27 cellular contexts compared by ENCODE assay signal in genomic region chr12:7078163-7078562, GRCh38. TPM values are rescaled to one million over a fixed set of nuclear protein-coding genes. Genes with fewer than 3 reads are reported as not detected.
A peak's percentile ranks its signal among the peaks of the same experiment; 100 is the strongest.
DNase-seq lines count a peak whose midpoint lies in the region; FAIRE-seq and TF ChIP-seq lines count a peak whose summit lies in the region.
"Had no signal": no experiment of that assay in that cellular context is flagged by ENCODE, and none has a peak within 500 bp of the region (broad histone marks: within the 10 kb centered on the region; RNA-seq: fewer than 3 reads in every experiment).

No MANE protein-coding gene starts in this region.

- no peak for DNase-seq in OCI-LY7 (ENCODE audit: low spot score)
- DNase-seq in keratinocyte (ENCODE audit: low read depth, low spot score): no peak
- no peak for DNase-seq in GM19240 (ENCODE audit: insufficient read length, low spot score)
- DNase-seq in KG1 (lab: John Stamatoyannopoulos, UW): no peak
- no peak for DNase-seq in osteocyte (ENCODE audit: extremely low spot score, unreplicated experiment)
- DNase-seq: activated CD4-positive, alpha-beta T cell treated with anti-CD3 and anti-CD28 coated beads, Interleukin-2, amount 50 U/mL, for 48 hours; activated CD4-positive, CD25-positive, alpha-beta regulatory T cell treated with anti-CD3 and anti-CD28 coated beads, Interleukin-2, amount 50 U/mL, for 72 hours; activated gamma-delta T cell treated with Interleukin-2 at 50 U/mL for 16 hours; activated naive CD8-positive, alpha-beta T cell treated with anti-CD3 and anti-CD28 coated beads, Interleukin-2, amount 10 ng/mL, durations not matched to agents 7 days and 5 days; activated T-cell treated with anti-CD3 and anti-CD28 coated beads, Interleukin-2, amount 50 U/mL, for 48 hours; colonic mucosa; DMS153; effector memory CD8-positive, alpha-beta T cell; erythroblast; NCI-H146; NCI-H510A; ovary; substantia nigra had no signal

- H3K27me3 ChIP-seq in keratinocyte (ENCODE audit: control insufficient read depth, extremely low read depth, insufficient read depth, low read length): no peaks in the 10 kb centered on the region
- H3K27me3 ChIP-seq: ascending aorta, BLaER1, colonic mucosa, ovary had no signal

- H3K9me1 ChIP-seq in keratinocyte (ENCODE audit: control insufficient read depth, extremely low read depth, insufficient read depth, low read length): no peaks in the 10 kb centered on the region

- CTCF ChIA-PET in OCI-LY7 (lab: Charles Lee; ENCODE audit: unreplicated experiment): no interaction called here

- H3K79me2 ChIP-seq in OCI-LY7 (ENCODE audit: insufficient read depth, low read depth, low read length) (no peaks in the 10 kb centered on the region), keratinocyte (ENCODE audit: control insufficient read depth, insufficient read depth, low read length) (no peaks in the 10 kb centered on the region)

- H3K9me2 ChIP-seq in OCI-LY7 (ENCODE audit: insufficient read depth, low read length): no peaks in the 10 kb centered on the region

- intact Hi-C loops in OCI-LY7 (cut with micrococcal nuclease; ENCODE audit: unreplicated experiment): no loop called here

- H3K36me3 ChIP-seq in OCI-LY7 (ENCODE audit: insufficient read depth, low read length): no peaks in the 10 kb centered on the region
- no peaks in the 10 kb centered on the region for H3K36me3 ChIP-seq in keratinocyte (ENCODE audit: control insufficient read depth in 2 of 2, extremely low read depth in 1 of 2, insufficient read depth in 2 of 2, low read length in 2 of 2)
- H3K36me3 ChIP-seq: BLaER1, colonic mucosa, HAP-1, ovary had no signal

- TF ChIP-seq CTCF in GM12872 (IDR thresholded peaks at IDR 0.05; ENCODE audit: insufficient read depth, low read depth, low read length) (peak; percentile 14; the same call in 1 of the 3 replicates), OCI-LY7 (conservative IDR thresholded peaks at IDR 0.05; ENCODE audit: low read length) (peak; percentile 66), keratinocyte (optimal IDR thresholded peaks at IDR 0.05 in 1 of 3, IDR thresholded peaks at IDR 0.05 in 1 of 3, conservative IDR thresholded peaks at IDR 0.05 in 1 of 3; ENCODE audit: extremely low read depth in 1 of 3, insufficient read depth in 2 of 3, low read length in 3 of 3) (no peak), osteocyte (IDR thresholded peaks at IDR 0.05) (no peak)

- H3K9me3 ChIP-seq in OCI-LY7 (ENCODE audit: low read length) (0 out of 2 replicates have a peak, but pooled peaks cover 3% of the 10 kb centered on the region), keratinocyte (ENCODE audit: control insufficient read depth, low read depth, low read length) (no peaks in the 10 kb centered on the region)
- H3K9me3 ChIP-seq: ascending aorta, colonic mucosa, HAP-1, ovary had no signal

- no peak for FAIRE-seq in keratinocyte (lab: Jason Lieb, UNC)

- H3K9ac ChIP-seq in keratinocyte (ENCODE audit: control insufficient read depth, extremely low read depth, insufficient read depth, low read length): no peak overlapping the region
- H3K9ac ChIP-seq: BLaER1 had no signal

- no peak overlapping the region for H3K27ac Mint-ChIP-seq in osteocyte (ENCODE audit: unreplicated experiment)
- H3K27ac Mint-ChIP-seq: activated naive CD8-positive, alpha-beta T cell treated with anti-CD3 and anti-CD28 coated beads, Interleukin-2, amount 10 ng/mL, durations not matched to agents 7 days and 5 days; effector memory CD8-positive, alpha-beta T cell; nephron; stimulated activated memory B cell treated with anti-CD40 and anti-IgM and Interleukin-4, amounts not matched to agents 10 μg/mL and 1 μg/mL and 100 μg/mL, for 72 hours; type B pancreatic cell had no signal

- H3K4me1 ChIP-seq in OCI-LY7 (ENCODE audit: insufficient read depth, low read length, poor library complexity, severe bottlenecking) (no peaks in the 10 kb centered on the region), keratinocyte (ENCODE audit: control insufficient read depth, extremely low read depth, insufficient read depth, low read length) (peaks cover 19% of the 10 kb centered on the region)
- H3K4me1 ChIP-seq: colonic mucosa, HAP-1 had no signal

- no peak overlapping the region for H3K4me2 ChIP-seq in OCI-LY7 (ENCODE audit: low read length)
- no peak overlapping the region for H3K4me2 ChIP-seq in keratinocyte (ENCODE audit: control insufficient read depth, extremely low read depth, insufficient read depth, low read depth, low read length)
- H3K4me2 ChIP-seq: BLaER1 had no signal

- H3K4me1 Mint-ChIP-seq in osteocyte (ENCODE audit: unreplicated experiment): peaks cover 16% of the 10 kb centered on the region
- H3K4me1 Mint-ChIP-seq: nephron had no signal

- dilution Hi-C loops in keratinocyte (cut with MboI; ENCODE audit: extremely low pct_ligation_motif_present, low sequenced_read_pairs): no loop called here

- H4K20me1 ChIP-seq in OCI-LY7 (ENCODE audit: insufficient read depth, low read length) (no peaks in the 10 kb centered on the region), keratinocyte (ENCODE audit: control insufficient read depth, extremely low read depth, insufficient read depth, low read length) (no peaks in the 10 kb centered on the region)
- H4K20me1 ChIP-seq: BLaER1 had no signal

- H3K27ac ChIP-seq in OCI-LY7 (ENCODE audit: low read depth, low read length, poor library complexity, severe bottlenecking) (no peak overlapping the region), keratinocyte (ENCODE audit: control insufficient read depth, insufficient read depth, low read length) (peak overlapping the region; percentile 19)
- H3K27ac ChIP-seq: BLaER1, colonic mucosa, SK-N-MC had no signal

- no peaks in the 10 kb centered on the region for H3K36me3 Mint-ChIP-seq in osteocyte (ENCODE audit: unreplicated experiment)

- peaks cover 28% of the 10 kb centered on the region for H3K27me3 Mint-ChIP-seq in osteocyte (ENCODE audit: unreplicated experiment)

- H3K4me3 ChIP-seq in OCI-LY7 (ENCODE audit: low read depth, low read length, poor library complexity, severe bottlenecking) (no peak overlapping the region), keratinocyte (ENCODE audit: control insufficient read depth in 2 of 3, extremely low read depth in 1 of 3, insufficient read depth in 2 of 3, low read depth in 1 of 3, low read length in 3 of 3) (no peak overlapping the region)
- H3K4me3 ChIP-seq: ascending aorta, BLaER1, colonic mucosa, HAP-1, ovary, SK-N-MC, skin epidermis had no signal

- POLR2A ChIA-PET in OCI-LY7 (lab: Charles Lee): no interaction called here

- H3K9me3 Mint-ChIP-seq in osteocyte (ENCODE audit: unreplicated experiment): no peaks in the 10 kb centered on the region

- no TSS peak for BruUV-seq in OCI-LY7 (replicated peaks; lab: Mats Ljungman, UMichigan)

- H3K4me3 Mint-ChIP-seq in osteocyte (ENCODE audit: unreplicated experiment): no peak overlapping the region
- H3K4me3 Mint-ChIP-seq: activated naive CD8-positive, alpha-beta T cell treated with anti-CD3 and anti-CD28 coated beads, Interleukin-2, amount 10 ng/mL, durations not matched to agents 7 days and 5 days; effector memory CD8-positive, alpha-beta T cell; nephron; stimulated activated memory B cell treated with anti-CD40 and anti-IgM and Interleukin-4, amounts not matched to agents 10 μg/mL and 1 μg/mL and 100 μg/mL, for 72 hours; type B pancreatic cell had no signal

- H2AFZ ChIP-seq in OCI-LY7 (ENCODE audit: low read length): no peak overlapping the region
- H2AFZ ChIP-seq in keratinocyte (ENCODE audit: control insufficient read depth, low read length): no peak overlapping the region

RNA-seq across cellular contexts. Expression of gene C1R, which starts 14.1 kb away (rescaled TPM):
- not detected in 2 replicates for total RNA-seq in OCI-LY7 (2014; rRNA removed; shearing (Covaris generic))
- total RNA-seq in OCI-LY7 (2022) (0.30 TPM in 1 of 2 replicates, not detected in the other), osteocyte (35.1 and 38.4 TPM in 2 replicates)
- 2.8 to 8.0 TPM (median 3.2 TPM) in 3 replicates for polyA plus RNA-seq in keratinocyte
- 0.52 TPM for polyA plus RNA-seq in keratinocyte (2011; ENCODE audit: low read depth)
- 1.3 and 1.7 TPM in 2 replicates for polyA plus RNA-seq in keratinocyte (2011; cell fraction: cytosol; rRNA removed)
- polyA plus RNA-seq in keratinocyte (2011; cell fraction: nucleus; rRNA removed): 3.8 and 4.6 TPM in 2 replicates
- 0.85 and 2.5 TPM in 2 replicates for polyA plus RNA-seq in keratinocyte (2012; ENCODE audit: low replicate concordance)
- 1.8 to 11.9 TPM (median 5.3 TPM) in 3 replicates for polyA minus RNA-seq in keratinocyte
- 1.5 TPM for polyA minus RNA-seq in keratinocyte (2011; cell fraction: cytosol; rRNA and poly(A)+ RNA removed)
- 2.6 and 4.3 TPM in 2 replicates for polyA minus RNA-seq in keratinocyte (2011; cell fraction: nucleus; rRNA and poly(A)+ RNA removed)

RNA-seq across cellular contexts. Expression of gene C1S, which starts 17.6 kb away (rescaled TPM):
- total RNA-seq in OCI-LY7 (2014; rRNA removed; shearing (Covaris generic)): 5.2 and 9.8 TPM in 2 replicates
- 3.6 and 5.2 TPM in 2 replicates for total RNA-seq in OCI-LY7 (2022)
- polyA plus RNA-seq in keratinocyte: 1.9 to 6.0 TPM (median 2.6 TPM) in 3 replicates
- polyA plus RNA-seq in keratinocyte (2011; ENCODE audit: low read depth): 1.1 TPM
- polyA plus RNA-seq in keratinocyte (2011; cell fraction: cytosol; rRNA removed): 0.62 and 0.90 TPM in 2 replicates
- 6.7 and 6.9 TPM in 2 replicates for polyA plus RNA-seq in keratinocyte (2011; cell fraction: nucleus; rRNA removed)
- 1.3 and 2.4 TPM in 2 replicates for polyA plus RNA-seq in keratinocyte (2012; ENCODE audit: low replicate concordance)
- polyA minus RNA-seq in keratinocyte: 1.1 to 4.4 TPM (median 3.7 TPM) in 3 replicates
- 3.3 TPM for polyA minus RNA-seq in keratinocyte (2011; cell fraction: cytosol; rRNA and poly(A)+ RNA removed)
- 4.6 and 6.1 TPM in 2 replicates for polyA minus RNA-seq in keratinocyte (2011; cell fraction: nucleus; rRNA and poly(A)+ RNA removed)
- 16.4 and 18.2 TPM in 2 replicates for total RNA-seq in osteocyte

RNA-seq across cellular contexts. Expression of gene C1RL, which starts 30.9 kb away (rescaled TPM):
- 2.9 and 3.0 TPM in 2 replicates for total RNA-seq in OCI-LY7 (2014; rRNA removed; shearing (Covaris generic))
- 7.3 and 10.4 TPM in 2 replicates for total RNA-seq in OCI-LY7 (2022)
- polyA plus RNA-seq in keratinocyte: 8.5 to 13.5 TPM (median 9.3 TPM) in 3 replicates
- polyA plus RNA-seq in keratinocyte (2011; ENCODE audit: low read depth): 3.0 TPM
- 7.5 and 8.4 TPM in 2 replicates for polyA plus RNA-seq in keratinocyte (2011; cell fraction: cytosol; rRNA removed)
- polyA plus RNA-seq in keratinocyte (2011; cell fraction: nucleus; rRNA removed): 24.4 and 33.2 TPM in 2 replicates
- polyA plus RNA-seq in keratinocyte (2012; ENCODE audit: low replicate concordance): 8.3 and 9.9 TPM in 2 replicates
- polyA minus RNA-seq in keratinocyte: 14.8 to 24.6 TPM (median 21.7 TPM) in 3 replicates
- 17.8 TPM for polyA minus RNA-seq in keratinocyte (2011; cell fraction: cytosol; rRNA and poly(A)+ RNA removed)
- polyA minus RNA-seq in keratinocyte (2011; cell fraction: nucleus; rRNA and poly(A)+ RNA removed): 17.9 and 28.6 TPM in 2 replicates
- total RNA-seq in osteocyte: 20.8 and 22.3 TPM in 2 replicates

RNA-seq across cellular contexts. Expression of gene RBP5, which starts 50.5 kb away (rescaled TPM):
- total RNA-seq in OCI-LY7 (2014; rRNA removed; shearing (Covaris generic)): not detected in 2 replicates
- 0.70 and 1.4 TPM in 2 replicates for total RNA-seq in OCI-LY7 (2022)
- not detected in 3 replicates for polyA plus RNA-seq in keratinocyte
- polyA plus RNA-seq in keratinocyte (2011; ENCODE audit: low read depth): not detected
- not detected in 2 replicates for polyA plus RNA-seq in keratinocyte (2011; cell fraction: cytosol; rRNA removed)
- polyA plus RNA-seq in keratinocyte (2011; cell fraction: nucleus; rRNA removed): not detected in 2 replicates
- polyA plus RNA-seq in keratinocyte (2012; ENCODE audit: low replicate concordance): 1.4 and 1.8 TPM in 2 replicates
- not detected in 3 replicates for polyA minus RNA-seq in keratinocyte
- polyA minus RNA-seq in keratinocyte (2011; cell fraction: cytosol; rRNA and poly(A)+ RNA removed): not detected
- not detected in 2 replicates for polyA minus RNA-seq in keratinocyte (2011; cell fraction: nucleus; rRNA and poly(A)+ RNA removed)
- total RNA-seq in osteocyte: not detected in 2 replicates

RNA-seq across cellular contexts. Expression of gene CLSTN3, which starts 52.0 kb away (rescaled TPM):
- 17.9 and 34.2 TPM in 2 replicates for total RNA-seq in OCI-LY7 (2014; rRNA removed; shearing (Covaris generic))
- total RNA-seq in OCI-LY7 (2022) (17.3 and 18.5 TPM in 2 replicates), osteocyte (12.0 and 14.4 TPM in 2 replicates)
- polyA plus RNA-seq in keratinocyte: 12.8 to 21.6 TPM (median 15.2 TPM) in 3 replicates
- polyA plus RNA-seq in keratinocyte (2011; ENCODE audit: low read depth): 16.6 TPM
- polyA plus RNA-seq in keratinocyte (2011; cell fraction: cytosol; rRNA removed): 2.5 and 3.4 TPM in 2 replicates
- 81.1 and 81.9 TPM in 2 replicates for polyA plus RNA-seq in keratinocyte (2011; cell fraction: nucleus; rRNA removed)
- polyA plus RNA-seq in keratinocyte (2012; ENCODE audit: low replicate concordance): 9.6 and 9.8 TPM in 2 replicates
- polyA minus RNA-seq in keratinocyte: 21.6 to 63.8 TPM (median 42.5 TPM) in 3 replicates
- polyA minus RNA-seq in keratinocyte (2011; cell fraction: cytosol; rRNA and poly(A)+ RNA removed): 25.5 TPM
- 35.0 and 60.0 TPM in 2 replicates for polyA minus RNA-seq in keratinocyte (2011; cell fraction: nucleus; rRNA and poly(A)+ RNA removed)

Comparison
In these comparisons a context has a peak if more than half of its experiments do, and no peak if none do; other contexts are left out.
1. CTCF ChIP-seq: peak in GM12872 (single experiment) and OCI-LY7 (single experiment); none in keratinocyte (0 of 3) and osteocyte (single experiment).
2. RNA of gene C1R, which starts 14.1 kb away (total RNA-seq): 35.1 to 38.4 TPM in osteocyte; 0.30 TPM in OCI-LY7; every median in the first group is over 10 times any median in the second.